ENCODE assay signal across 13 cellular contexts in genomic region chr3:108461641-108462040, GRCh38. TPM values are rescaled to one million over a fixed set of nuclear protein-coding genes. Genes with fewer than 3 reads are reported as not detected.
A peak's percentile ranks its signal among the peaks of the same experiment; 100 is the strongest.
DNase-seq lines count a peak whose midpoint lies in the region; ATAC-seq and TF ChIP-seq lines count a peak whose summit lies in the region.
"Had no signal": no experiment of that assay in that cellular context is flagged by ENCODE, and none has a peak within 500 bp of the region (broad histone marks: within the 10 kb centered on the region; RNA-seq: fewer than 3 reads in every experiment).

No MANE protein-coding gene starts in this region.

- DNase-seq in nephron progenitor cell (no peak), prostate gland (ENCODE audit: low spot score) (no peak), activated T-cell treated with anti-CD3 and anti-CD28 coated beads for 4 hours (no peak), NCI-H2081 treated with DMSO at 0.1 percent for 48 hours (lab: John Stamatoyannopoulos, UW) (no peak)
- DNase-seq in activated CD8-positive, alpha-beta memory T cell treated with anti-CD3 and anti-CD28 coated beads, Interleukin-2, amount 50 U/mL, for 4 hours, result no peak
- DNase-seq: activated CD4-positive, alpha-beta memory T cell treated with anti-CD3 and anti-CD28 coated beads, Interleukin-2, amount 10 ng/mL, durations not matched to agents 7 days and 5 days; H7; natural killer cell; NCI-H1092 had no signal

- peaks cover 18% of the 10 kb centered on the region for H3K4me1 Mint-ChIP-seq in brain
- H3K4me1 Mint-ChIP-seq in nephron progenitor cell, result peaks cover 9% of the 10 kb centered on the region
- H3K4me1 Mint-ChIP-seq: activated CD4-positive, alpha-beta memory T cell treated with anti-CD3 and anti-CD28 coated beads, Interleukin-2, amount 10 ng/mL, durations not matched to agents 7 days and 5 days; natural killer cell had no signal

- intact Hi-C loops in prostate gland (cut with DNase I), result no loop called here

- no peak overlapping the region for H3K27ac ChIP-seq in prostate gland

- no peak for TF ChIP-seq POLR2A in prostate gland (IDR thresholded peaks at IDR 0.05)

- peak; percentile 97 for ATAC-seq in GM18867 (IDR thresholded peaks at IDR 0.05; ENCODE audit: unreplicated experiment)
- ATAC-seq in HG02852 (IDR thresholded peaks at IDR 0.05; ENCODE audit: unreplicated experiment), result peak; percentile 86
- ATAC-seq: natural killer cell had no signal

- WGBS in prostate gland, result 51% methylated on average over 3 of the region's 3 CpGs

- no peaks in the 10 kb centered on the region for H3K4me1 ChIP-seq in prostate gland (replicated peaks)

- H3K27me3 Mint-ChIP-seq in brain (no peaks in the 10 kb centered on the region), nephron progenitor cell (ENCODE audit: low read depth, poor library complexity) (peaks cover 3% of the 10 kb centered on the region)
- H3K27me3 Mint-ChIP-seq: stimulated activated naive CD8-positive, alpha-beta T cell treated with anti-CD3 and anti-CD28 coated beads, Interleukin-15, Interleukin-2, amounts not matched to agents 100 ng/mL and 50 ng/mL, for 24 hours had no signal

- no peaks in the 10 kb centered on the region for H3K9me3 ChIP-seq in prostate gland

- H3K9me3 Mint-ChIP-seq in brain (no peaks in the 10 kb centered on the region), nephron progenitor cell (no peaks in the 10 kb centered on the region)
- H3K9me3 Mint-ChIP-seq: activated CD4-positive, alpha-beta memory T cell treated with anti-CD3 and anti-CD28 coated beads, Interleukin-2, amount 10 ng/mL, durations not matched to agents 7 days and 5 days; natural killer cell; stimulated activated naive CD8-positive, alpha-beta T cell treated with anti-CD3 and anti-CD28 coated beads, Interleukin-15, Interleukin-2, amounts not matched to agents 100 ng/mL and 50 ng/mL, for 24 hours had no signal

- H3K4me3 Mint-ChIP-seq in brain, result peak overlapping the region in 2 of 5 experiments; percentile 51 to 67
- H3K4me3 Mint-ChIP-seq in nephron progenitor cell, result no peak overlapping the region
- H3K4me3 Mint-ChIP-seq: activated CD4-positive, alpha-beta memory T cell treated with anti-CD3 and anti-CD28 coated beads, Interleukin-2, amount 10 ng/mL, durations not matched to agents 7 days and 5 days; natural killer cell; stimulated activated naive CD8-positive, alpha-beta T cell treated with anti-CD3 and anti-CD28 coated beads, Interleukin-15, Interleukin-2, amounts not matched to agents 100 ng/mL and 50 ng/mL, for 24 hours had no signal

- H3K27me3 ChIP-seq in prostate gland (replicated peaks; ENCODE audit: insufficient read depth), result no peaks in the 10 kb centered on the region

- TF ChIP-seq CTCF in brain (conservative IDR thresholded peaks at IDR 0.05), result no peak
- no peak for TF ChIP-seq CTCF in nephron progenitor cell (IDR thresholded peaks at IDR 0.05)
- TF ChIP-seq CTCF in prostate gland (IDR thresholded peaks at IDR 0.05), result no peak

- no peaks in the 10 kb centered on the region for H3K36me3 ChIP-seq in prostate gland

- no peaks in the 10 kb centered on the region for H3K36me3 Mint-ChIP-seq in brain
- no peaks in the 10 kb centered on the region for H3K36me3 Mint-ChIP-seq in nephron progenitor cell (ENCODE audit: low read depth)
- H3K36me3 Mint-ChIP-seq: natural killer cell had no signal

- no peak overlapping the region for H3K4me3 ChIP-seq in prostate gland

- peak overlapping the region in 4 of 5 experiments; percentile 42 to 95 (median 68) for H3K27ac Mint-ChIP-seq in brain
- peak overlapping the region; percentile 31 for H3K27ac Mint-ChIP-seq in nephron progenitor cell
- H3K27ac Mint-ChIP-seq: activated CD4-positive, alpha-beta memory T cell treated with anti-CD3 and anti-CD28 coated beads, Interleukin-2, amount 10 ng/mL, durations not matched to agents 7 days and 5 days; natural killer cell; stimulated activated naive CD8-positive, alpha-beta T cell treated with anti-CD3 and anti-CD28 coated beads, Interleukin-15, Interleukin-2, amounts not matched to agents 100 ng/mL and 50 ng/mL, for 24 hours had no signal

RNA-seq across cellular contexts. Expression of gene MYH15, which starts 48.8 kb away (rescaled TPM):
- polyA plus RNA-seq in brain (ENCODE audit: insufficient read depth, low read depth, low replicate concordance), result 0.15 TPM
- total RNA-seq in prostate gland, result under 1 TPM; 0.68 TPM
